Comparison of ENCODE assay signal across 26 cellular contexts in genomic region chr9:84435902-84436301, GRCh38.
DNase-seq lines count a peak whose midpoint lies in the region; ATAC-seq, FAIRE-seq and TF ChIP-seq lines count a peak whose summit lies in the region.
"Had no signal": no experiment of that assay in that cellular context is flagged by ENCODE, and none has a peak within 500 bp of the region (broad histone marks: within the 10 kb centered on the region; RNA-seq: fewer than 3 reads in every experiment).

No MANE protein-coding gene starts in this region.

- H3K4me2 ChIP-seq in K562 (ENCODE audit: insufficient read depth, low read length) = no peak overlapping the region

- no peaks in the 10 kb centered on the region for H3K9me1 ChIP-seq in K562 (ENCODE audit: control insufficient read depth, insufficient read depth, low read length)

- no peak for FAIRE-seq in K562 (lab: Jason Lieb, UNC)
- FAIRE-seq: islet of Langerhans had no signal

- H3K36me3 ChIP-seq in K562 (ENCODE audit: control insufficient read depth, insufficient read depth, low read length) (no peaks in the 10 kb centered on the region), left ventricle myocardium inferior (no peaks in the 10 kb centered on the region), ovary (no peaks in the 10 kb centered on the region), HAP-1 (replicated peaks) (no peaks in the 10 kb centered on the region)
- H3K36me3 ChIP-seq: adrenal gland, colonic mucosa, SJCRH30, transverse colon had no signal

- H3K27me3 ChIP-seq in K562 (ENCODE audit: control insufficient read depth in 2 of 2, insufficient read depth in 2 of 2, low read length in 2 of 2) (no peaks in the 10 kb centered on the region), left ventricle myocardium inferior (ENCODE audit: low read depth) (no peaks in the 10 kb centered on the region), ovary (no peaks in the 10 kb centered on the region), HAP-1 (ENCODE audit: low read depth) (no peaks in the 10 kb centered on the region)
- H3K27me3 ChIP-seq: adrenal gland, colonic mucosa, SJCRH30, transverse colon had no signal

- H3K27ac ChIP-seq in K562 (ENCODE audit: extremely low read depth, low read depth, low read length) (no peak overlapping the region), left ventricle myocardium inferior (replicated peaks) (peak overlapping the region; percentile 75), ovary (peak overlapping the region in 1 of 2 donors; percentile 53)
- H3K27ac ChIP-seq: adrenal gland, colonic mucosa, SJCRH30, transverse colon had no signal

- no peak for TF ChIP-seq EP300 in K562 (IDR thresholded peaks at IDR 0.05; ENCODE audit: low read length)
- no peak for TF ChIP-seq EP300 in ovary (IDR thresholded peaks at IDR 0.05)

- TF ChIP-seq RAD21 in K562 (CRISPR knock-in tag; conservative IDR thresholded peaks at IDR 0.05 in 1 of 2, IDR thresholded peaks at IDR 0.05 in 1 of 2) = no peak

- H3K9me3 ChIP-seq in K562 (replicated peaks; ENCODE audit: control insufficient read depth, insufficient read depth, low read depth, low read length) (no peaks in the 10 kb centered on the region), left ventricle myocardium inferior (replicated peaks) (peaks cover 6% of the 10 kb centered on the region), ovary (no peaks in the 10 kb centered on the region), HAP-1 (no peaks in the 10 kb centered on the region)
- H3K9me3 ChIP-seq: adrenal gland, colonic mucosa, SJCRH30, transverse colon had no signal

- CTCF ChIA-PET in K562 (lab: Yijun Ruan, JAX; ENCODE audit: low intra/inter-chr PET ratio) = no interaction called here

- POLR2A ChIA-PET in K562 (lab: Yijun Ruan, JAX) = no interaction called here

- TF ChIP-seq CTCF in K562 (IDR thresholded peaks at IDR 0.05 in 2 of 3, conservative IDR thresholded peaks at IDR 0.05 in 1 of 3; ENCODE audit: insufficient read depth in 2 of 3, low read depth in 1 of 3, low read length in 3 of 3) (no peak), left ventricle myocardium inferior (IDR thresholded peaks at IDR 0.05; ENCODE audit: borderline replicate concordance) (no peak), ovary (IDR thresholded peaks at IDR 0.05) (no peak)

- H2AFZ ChIP-seq in K562 (ENCODE audit: low read depth, low read length) = no peak overlapping the region

- in situ Hi-C loops in K562 (cut with MboI) = no loop called here
- in situ Hi-C loops in HAP-1 (cut with MboI; ENCODE audit: low sequenced_read_pairs) = no loop called here

- no peak overlapping the region for H3K9ac ChIP-seq in K562 (ENCODE audit: insufficient read depth in 1 of 2, low read depth in 2 of 2, low read length in 2 of 2)

- no peak for ATAC-seq in K562

- TF ChIP-seq POLR2A in K562 (conservative IDR thresholded peaks at IDR 0.05) = no peak
- no peak for TF ChIP-seq POLR2A in ovary (IDR thresholded peaks at IDR 0.05)

- H3K4me1 ChIP-seq in K562 (replicated peaks in 1 of 2; ENCODE audit: control insufficient read depth in 2 of 2, insufficient read depth in 2 of 2, low read length in 2 of 2) (no peaks in the 10 kb centered on the region; a peak in 1 of 5 replicates), left ventricle myocardium inferior (peaks cover 14% of the 10 kb centered on the region), ovary (ENCODE audit: insufficient read depth) (no peaks in the 10 kb centered on the region), HAP-1 (no peaks in the 10 kb centered on the region)
- H3K4me1 ChIP-seq: adrenal gland, colonic mucosa, SJCRH30, transverse colon had no signal

- BruUV-seq in K562 (replicated peaks; lab: Mats Ljungman, UMichigan) = no TSS peak

- DNase-seq in NCI-H2227 (lab: John Stamatoyannopoulos, UW; ENCODE audit: unreplicated experiment) (peak; percentile 9), NCI-H2227 treated with DMSO at 0.1 percent for 48 hours (lab: John Stamatoyannopoulos, UW) (no peak), K562 (ENCODE audit: extremely low read depth in 1 of 4, low spot score in 3 of 4) (no peak), left ventricle myocardium inferior (no peak), ovary (peak in 4 of 5 donors; percentile 15 to 39 (median 30)), NCI-H446 (lab: John Stamatoyannopoulos, UW) (no peak), cerebellum (ENCODE audit: low spot score) (no peak), HAP-1 (ENCODE audit: low spot score in 2 of 2) (no peak)
- DNase-seq: activated CD4-positive, alpha-beta memory T cell treated with anti-CD3 and anti-CD28 coated beads for 36 hours; activated CD4-positive, alpha-beta T cell treated with anti-CD3 and anti-CD28 coated beads for 1 hour; activated CD8-positive, alpha-beta memory T cell treated with anti-CD3 and anti-CD28 coated beads, Interleukin-2, amount 50 U/mL, for 4 hours; activated naive CD4-positive, alpha-beta T cell treated with anti-CD3 and anti-CD28 coated beads for 36 hours; adrenal gland; AML-193; CD4-positive, CD25-positive, alpha-beta regulatory T cell; colonic mucosa; effector CD8-positive, alpha-beta T cell; H9; Kasumi-1; NCI-H2171; NCI-H526; stimulated activated CD4-positive, alpha-beta T cell treated with anti-CD3 and anti-CD28 coated beads, Interleukin-4, amount 100 ng/mL, for 1 hour; SW 1271; transverse colon had no signal

- H3K4me3 ChIP-seq in K562 = no peak overlapping the region
- H3K4me3 ChIP-seq in left ventricle myocardium inferior = peak overlapping the region; percentile 24
- H3K4me3 ChIP-seq in ovary = peak overlapping the region; percentile 7
- H3K4me3 ChIP-seq in HAP-1 = no peak overlapping the region
- H3K4me3 ChIP-seq: adrenal gland, colonic mucosa, SJCRH30, transverse colon had no signal

- WGBS in K562 (ENCODE audit: insufficient coverage, low coverage, missing lambda C conversion rate) = 0% methylated on average over 6 of the region's 6 CpGs
- 7 to 11% (median 9%) methylated on average over 6 of the region's 6 CpGs for WGBS in ovary, 3 donors

- H4K20me1 ChIP-seq in K562 (replicated peaks; ENCODE audit: control insufficient read depth, insufficient read depth, low read length) = no peaks in the 10 kb centered on the region

- intact Hi-C loops in K562 (cut with micrococcal nuclease) = no loop called here
- intact Hi-C loops in left ventricle myocardium inferior (cut with micrococcal nuclease) = no loop called here
- intact Hi-C loops in ovary (cut with DNase I) = no loop called here

- H3K79me2 ChIP-seq in K562 (ENCODE audit: control insufficient read depth, insufficient read depth, low read length) = no peaks in the 10 kb centered on the region

TF ChIP-seq in K562, 482 proteins besides CTCF, POLR2A, EP300 and RAD21:
- peak; percentile 53; the same call in 1 of the 2 replicates for TF ChIP-seq C11orf30 (IDR thresholded peaks at IDR 0.05; ENCODE audit: low read depth)
- TF ChIP-seq ZNF316 (IDR thresholded peaks at IDR 0.05) = peak; percentile 40; the same call in 1 of the 2 replicates
- TF ChIP-seq NR3C1 (CRISPR knock-in tag; IDR thresholded peaks at IDR 0.05) = no peak
- TF ChIP-seq ARID2 (IDR thresholded peaks at IDR 0.05) = no peak
- peak; percentile 53 for TF ChIP-seq MAFG (tag; conservative IDR thresholded peaks at IDR 0.05)

Comparison
In these comparisons a context has a peak if more than half of its experiments do, and no peak if none do; other contexts are left out.
1. DNase-seq: peak in NCI-H2227 (single experiment) and ovary (4 of 5); none in NCI-H2227 treated with DMSO at 0.1 percent for 48 hours (single experiment), K562 (0 of 4), left ventricle myocardium inferior (single experiment), NCI-H446 (0 of 2), cerebellum (single experiment) and HAP-1 (0 of 2).
2. H3K4me3 ChIP-seq: peak in left ventricle myocardium inferior (single experiment) and ovary (single experiment); none in K562 (single experiment) and HAP-1 (single experiment).